ENCODE assay signal across 32 cellular contexts in the genomic region with DNA sequence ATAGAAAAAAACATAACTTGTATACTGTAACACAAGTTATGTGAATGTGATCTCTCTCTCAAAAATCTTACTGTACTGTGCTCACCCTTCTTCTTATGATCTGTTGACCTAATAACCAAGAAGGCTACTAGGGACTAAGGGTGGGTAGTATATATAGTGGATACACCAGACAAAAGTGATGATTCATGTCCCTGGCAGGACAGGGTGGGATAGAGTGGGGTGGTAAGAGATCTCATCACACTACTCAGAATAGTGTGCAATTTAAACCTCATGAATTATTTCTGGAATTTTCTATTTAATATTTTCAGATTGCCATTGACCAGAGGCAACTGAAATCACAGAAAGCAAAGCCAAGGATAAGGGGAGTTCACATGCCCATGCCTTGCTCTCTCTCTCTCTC.
"Had no signal": no experiment of that assay in that cellular context is flagged by ENCODE, and none has a peak within 500 bp of the region (broad histone marks: within the 10 kb centered on the region; RNA-seq: fewer than 3 reads in every experiment).

No MANE protein-coding gene starts in this region.

- FAIRE-seq: TTC549, urothelium cell line had no signal

- DNase-seq: activated CD4-positive, alpha-beta memory T cell treated with anti-CD3 and anti-CD28 coated beads for 36 hours; activated CD4-positive, CD25-positive, alpha-beta regulatory T cell treated with anti-CD3 and anti-CD28 coated beads, Interleukin-2, amount 50 U/mL, for 72 hours; activated CD8-positive, alpha-beta memory T cell treated with anti-CD3 and anti-CD28 coated beads, Interleukin-2, amount 50 U/mL, for 4 hours; activated gamma-delta T cell treated with Interleukin-2 at 50 U/mL for 16 hours; activated naive CD8-positive, alpha-beta T cell treated with anti-CD3 and anti-CD28 coated beads, Interleukin-2, amount 50 U/mL, for 24 hours; activated T-cell treated with anti-CD3 and anti-CD28 coated beads, Interleukin-2, amount 50 U/mL, for 1 hour; amygdala; dorsolateral prefrontal cortex; effector memory CD4-positive, alpha-beta T cell; gastrocnemius medialis; glutamatergic neuron; islet precursor cell; left cardiac atrium; left ventricle myocardium superior; spleen; stimulated activated CD4-positive, alpha-beta T cell treated with anti-CD3 and anti-CD28 coated beads, Interleukin-4, amount 100 ng/mL, for 1 hour; SW 1271; T-helper 9 cell; trophoblast cell; WERI-Rb-1 had no signal

- H3K36me3 ChIP-seq: gastrocnemius medialis, right atrium auricular region, spleen, thoracic aorta, WERI-Rb-1 had no signal

- H3K4me3 Mint-ChIP-seq: activated CD4-positive, alpha-beta memory T cell treated with anti-CD3 and anti-CD28 coated beads for 36 hours; activated CD4-positive, alpha-beta T cell treated with anti-CD3 and anti-CD28 coated beads, Interleukin-2, amount 10 ng/mL, durations not matched to agents 24 days and 14 days; activated naive CD4-positive, alpha-beta T cell treated with anti-CD3 and anti-CD28 coated beads, Interleukin-2, amount 50 U/mL, for 24 hours; activated naive CD8-positive, alpha-beta T cell treated with anti-CD3 and anti-CD28 coated beads, Interleukin-2, amount 50 U/mL, for 24 hours; mesothelial cell of epicardium; natural killer cell treated with Interleukin-12 subunit alpha and Interleukin-12 subunit beta and Interleukin-15 and Interleukin-18, amount 100 ng/mL, for 72 hours; stimulated activated naive CD8-positive, alpha-beta T cell treated with anti-CD3 and anti-CD28 coated beads, Interleukin-15, Interleukin-2, amounts not matched to agents 100 ng/mL and 50 ng/mL, for 24 hours; T-helper 1 cell treated with Interleukin-12 subunit alpha and Interleukin-12 subunit beta and Interleukin-4 antibody, amounts not matched to agents 30 μg/mL and 1 μg/mL, for 36 hours had no signal

- H3K27ac ChIP-seq: coronary artery, dorsolateral prefrontal cortex, gastrocnemius medialis, right atrium auricular region, spleen, thoracic aorta, WERI-Rb-1 had no signal

- H3K9me3 ChIP-seq: gastrocnemius medialis, right atrium auricular region, spleen, thoracic aorta had no signal

- H3K4me3 ChIP-seq: coronary artery, dorsolateral prefrontal cortex, gastrocnemius medialis, right atrium auricular region, spleen, thoracic aorta had no signal

- H3K27ac Mint-ChIP-seq: activated CD4-positive, alpha-beta memory T cell treated with anti-CD3 and anti-CD28 coated beads for 36 hours; activated CD4-positive, alpha-beta T cell treated with anti-CD3 and anti-CD28 coated beads, Interleukin-2, amount 10 ng/mL, durations not matched to agents 24 days and 14 days; activated naive CD4-positive, alpha-beta T cell treated with anti-CD3 and anti-CD28 coated beads, Interleukin-2, amount 50 U/mL, for 24 hours; activated naive CD8-positive, alpha-beta T cell treated with anti-CD3 and anti-CD28 coated beads, Interleukin-2, amount 50 U/mL, for 24 hours; mesothelial cell of epicardium; natural killer cell treated with Interleukin-12 subunit alpha and Interleukin-12 subunit beta and Interleukin-15 and Interleukin-18, amount 100 ng/mL, for 72 hours; stimulated activated naive CD8-positive, alpha-beta T cell treated with anti-CD3 and anti-CD28 coated beads, Interleukin-15, Interleukin-2, amounts not matched to agents 100 ng/mL and 50 ng/mL, for 24 hours; T-helper 1 cell treated with Interleukin-12 subunit alpha and Interleukin-12 subunit beta and Interleukin-4 antibody, amounts not matched to agents 30 μg/mL and 1 μg/mL, for 36 hours had no signal

- H3K27me3 ChIP-seq: gastrocnemius medialis, right atrium auricular region had no signal

- ATAC-seq: activated naive CD8-positive, alpha-beta T cell treated with anti-CD3 and anti-CD28 coated beads, Interleukin-2, amount 50 U/mL, for 24 hours; esophagus mucosa; gastrocnemius medialis; left cardiac atrium; left ventricle myocardium superior; natural killer cell treated with Interleukin-12 subunit alpha and Interleukin-12 subunit beta and Interleukin-15 and Interleukin-18, amount 100 ng/mL, for 72 hours had no signal

- H3K36me3 Mint-ChIP-seq: activated CD4-positive, alpha-beta memory T cell treated with anti-CD3 and anti-CD28 coated beads for 36 hours; mesothelial cell of epicardium; natural killer cell treated with Interleukin-12 subunit alpha and Interleukin-12 subunit beta and Interleukin-15 and Interleukin-18, amount 100 ng/mL, for 72 hours had no signal

- H3K9me3 Mint-ChIP-seq: activated CD4-positive, alpha-beta memory T cell treated with anti-CD3 and anti-CD28 coated beads for 36 hours; activated CD4-positive, alpha-beta T cell treated with anti-CD3 and anti-CD28 coated beads, Interleukin-2, amount 10 ng/mL, durations not matched to agents 24 days and 14 days; activated naive CD4-positive, alpha-beta T cell treated with anti-CD3 and anti-CD28 coated beads, Interleukin-2, amount 50 U/mL, for 24 hours; activated naive CD8-positive, alpha-beta T cell treated with anti-CD3 and anti-CD28 coated beads, Interleukin-2, amount 50 U/mL, for 24 hours; mesothelial cell of epicardium; natural killer cell treated with Interleukin-12 subunit alpha and Interleukin-12 subunit beta and Interleukin-15 and Interleukin-18, amount 100 ng/mL, for 72 hours; stimulated activated naive CD8-positive, alpha-beta T cell treated with anti-CD3 and anti-CD28 coated beads, Interleukin-15, Interleukin-2, amounts not matched to agents 100 ng/mL and 50 ng/mL, for 24 hours; T-helper 1 cell treated with Interleukin-12 subunit alpha and Interleukin-12 subunit beta and Interleukin-4 antibody, amounts not matched to agents 30 μg/mL and 1 μg/mL, for 36 hours had no signal

- H3K4me1 ChIP-seq: gastrocnemius medialis, right atrium auricular region, spleen had no signal
